In genomic region chr6:2850480-2851150, GRCh38 we compare ENCODE assay signal across 12 cellular contexts. TPM values are rescaled to one million over a fixed set of nuclear protein-coding genes. Genes with fewer than 3 reads are reported as not detected.
A peak's percentile ranks its signal among the peaks of the same experiment; 100 is the strongest.
DNase-seq lines count a peak whose midpoint lies in the region; ATAC-seq and TF ChIP-seq lines count a peak whose summit lies in the region.
"Had no signal": no experiment of that assay in that cellular context is flagged by ENCODE, and none has a peak within 500 bp of the region (broad histone marks: within the 10 kb centered on the region; RNA-seq: fewer than 3 reads in every experiment).

No MANE protein-coding gene starts in this region.

- intact Hi-C loops in left ventricle myocardium inferior (cut with micrococcal nuclease) (no loop called here), cardiac septum (cut with DNase I) (no loop called here), upper lobe of right lung (cut with DNase I) (no loop called here)

- H3K27ac Mint-ChIP-seq in WTC11: peak overlapping the region; percentile 85

- H3K27me3 ChIP-seq in left ventricle myocardium inferior (ENCODE audit: low read depth) (no peaks in the 10 kb centered on the region), upper lobe of right lung (no peaks in the 10 kb centered on the region)

- H3K4me3 ChIP-seq in left ventricle myocardium inferior (no peak overlapping the region), upper lobe of right lung (no peak overlapping the region)

- CTCF ChIA-PET in WTC11 (lab: Charles Lee): interaction anchor here (0.9 to 3.3 kb wide), 8 partner anchors 9 to 121 kb away, joined by 3 to 23 read pairs (median 6); partner anchors contain the start of gene SERPINB1

- peaks cover 6% of the 10 kb centered on the region; the same call in 1 of the 2 replicates for H3K9me3 Mint-ChIP-seq in WTC11

- no peaks in the 10 kb centered on the region for H3K27me3 Mint-ChIP-seq in WTC11 (ENCODE audit: low read depth)

- H3K9me3 ChIP-seq in left ventricle myocardium inferior (replicated peaks) (no peaks in the 10 kb centered on the region), upper lobe of right lung (no peaks in the 10 kb centered on the region)

- peak overlapping the region; percentile 75 for H3K27ac ChIP-seq in left ventricle myocardium inferior (replicated peaks)
- peak overlapping the region; percentile 49 for H3K27ac ChIP-seq in upper lobe of right lung
- H3K27ac ChIP-seq: epithelial cell of prostate had no signal

- peaks cover 48% of the 10 kb centered on the region for H3K4me1 ChIP-seq in left ventricle myocardium inferior
- peaks cover 41% of the 10 kb centered on the region for H3K4me1 ChIP-seq in upper lobe of right lung

- no peak for DNase-seq in left ventricle myocardium inferior
- DNase-seq in cardiac septum (ENCODE audit: low spot score): no peak
- DNase-seq in WTC11 (ENCODE audit: low spot score): no peak
- DNase-seq in iris pigment epithelial cell (ENCODE audit: low read depth): peak; percentile 66
- DNase-seq in upper lobe of right lung: no peak
- DNase-seq in NCI-H748 (lab: John Stamatoyannopoulos, UW; ENCODE audit: unreplicated experiment): no peak
- DNase-seq in NK-92 (lab: John Stamatoyannopoulos, UW; ENCODE audit: unreplicated experiment): no peak
- DNase-seq: activated effector memory CD4-positive, alpha-beta T cell treated with anti-CD3 and anti-CD28 coated beads, Interleukin-2, amount 50 U/mL, for 16 hours; GOT3; NCI-H345 had no signal

- no peaks in the 10 kb centered on the region for H3K36me3 Mint-ChIP-seq in WTC11

- H3K36me3 ChIP-seq in left ventricle myocardium inferior (no peaks in the 10 kb centered on the region), upper lobe of right lung (no peaks in the 10 kb centered on the region)

- peaks cover 54% of the 10 kb centered on the region for H3K4me1 Mint-ChIP-seq in WTC11

- ATAC-seq in WTC11 (no peak), upper lobe of right lung (peak; percentile 57), HG03521 (IDR thresholded peaks at IDR 0.05; ENCODE audit: unreplicated experiment) (no peak)

- TF ChIP-seq CTCF in left ventricle myocardium inferior (IDR thresholded peaks at IDR 0.05; ENCODE audit: borderline replicate concordance): no peak
- no peak for TF ChIP-seq CTCF in WTC11 (IDR thresholded peaks at IDR 0.05)
- no peak for TF ChIP-seq CTCF in upper lobe of right lung (IDR thresholded peaks at IDR 0.05)

- H3K4me3 Mint-ChIP-seq in WTC11: no peak overlapping the region

- POLR2A ChIA-PET in WTC11 (lab: Charles Lee): interaction anchor here (0.6 to 1.0 kb wide), 2 partner anchors 71 to 81 kb away, joined by 4 read pairs; no protein-coding TSS in a partner anchor

TF ChIP-seq in WTC11, 78 proteins besides CTCF, POLR2A, EP300 and RAD21:
- no peak for TF ChIP-seq ZNF232 (CRISPR knock-in tag; IDR thresholded peaks at IDR 0.05)
- TF ChIP-seq, protein P1, sequence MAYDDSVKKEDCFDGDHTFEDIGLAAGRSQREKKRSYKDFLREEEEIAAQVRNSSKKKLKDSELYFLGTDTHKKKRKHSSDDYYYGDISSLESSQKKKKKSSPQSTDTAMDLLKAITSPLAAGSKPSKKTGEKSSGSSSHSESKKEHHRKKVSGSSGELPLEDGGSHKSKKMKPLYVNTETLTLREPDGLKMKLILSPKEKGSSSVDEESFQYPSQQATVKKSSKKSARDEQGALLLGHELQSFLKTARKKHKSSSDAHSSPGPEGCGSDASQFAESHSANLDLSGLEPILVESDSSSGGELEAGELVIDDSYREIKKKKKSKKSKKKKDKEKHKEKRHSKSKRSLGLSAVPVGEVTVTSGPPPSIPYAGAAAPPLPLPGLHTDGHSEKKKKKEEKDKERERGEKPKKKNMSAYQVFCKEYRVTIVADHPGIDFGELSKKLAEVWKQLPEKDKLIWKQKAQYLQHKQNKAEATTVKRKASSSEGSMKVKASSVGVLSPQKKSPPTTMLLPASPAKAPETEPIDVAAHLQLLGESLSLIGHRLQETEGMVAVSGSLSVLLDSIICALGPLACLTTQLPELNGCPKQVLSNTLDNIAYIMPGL (CRISPR knock-in tag; IDR thresholded peaks at IDR 0.05): no peak
- TF ChIP-seq ZNF671 (CRISPR knock-in tag; IDR thresholded peaks at IDR 0.05): no peak
- TF ChIP-seq ZBTB43 (CRISPR knock-in tag; IDR thresholded peaks at IDR 0.05): no peak
- 0 out of 2 replicates have a peak, but pooled peaks have one; percentile 25 for TF ChIP-seq ZNF121 (CRISPR knock-in tag; IDR thresholded peaks at IDR 0.05)
- 0 out of 2 replicates have a peak, but pooled peaks have one; percentile 27 for TF ChIP-seq HMGA2 (CRISPR knock-in tag; IDR thresholded peaks at IDR 0.05)

RNA-seq across cellular contexts. Expression of gene SERPINB1, which starts 9.0 kb away (rescaled TPM):
- total RNA-seq in left ventricle myocardium inferior (23.4 TPM), cardiac septum (26.4 TPM), WTC11 (2021) (14.8 to 21.1 TPM (median 16.9 TPM) in 3 replicates), upper lobe of right lung (101 TPM)

RNA-seq across cellular contexts. Expression of gene SERPINB9, which starts 52.5 kb away (rescaled TPM):
- 3.5 TPM for total RNA-seq in left ventricle myocardium inferior
- 5.3 TPM for total RNA-seq in cardiac septum
- total RNA-seq in WTC11 (2021): 39.5 to 43.7 TPM (median 41.6 TPM) in 3 replicates
- total RNA-seq in upper lobe of right lung: 12.4 TPM
